26 cellular contexts compared by ENCODE assay signal in genomic region chr10:130661419-130661818, GRCh38.
"Had no signal": no experiment of that assay in that cellular context is flagged by ENCODE, and none has a peak within 500 bp of the region (broad histone marks: within the 10 kb centered on the region; RNA-seq: fewer than 3 reads in every experiment).

No MANE protein-coding gene starts in this region.

- H3K9me3 ChIP-seq: pancreas, prostate gland, right lobe of liver, sigmoid colon, stomach, thoracic aorta, thyroid gland, upper lobe of left lung had no signal

- H3K4me1 Mint-ChIP-seq: naive thymus-derived CD4-positive, alpha-beta T cell; natural killer cell; nephron; neural progenitor cell; stimulated activated effector memory CD8-positive, alpha-beta T cell treated with anti-CD3 and anti-CD28 coated beads, Interleukin-12 subunit alpha, Interleukin-12 subunit beta, amount 100 ng/mL, for 72 hours; stimulated activated naive B cell treated with anti-CD40 and anti-IgM and Interleukin-4, amounts not matched to agents 10 μg/mL and 1 μg/mL and 100 μg/mL, for 72 hours had no signal

- H3K36me3 Mint-ChIP-seq: natural killer cell; neural progenitor cell; stimulated activated effector memory CD8-positive, alpha-beta T cell treated with anti-CD3 and anti-CD28 coated beads, Interleukin-12 subunit alpha, Interleukin-12 subunit beta, amount 100 ng/mL, for 72 hours; stimulated activated naive B cell treated with anti-CD40 and anti-IgM and Interleukin-4, amounts not matched to agents 10 μg/mL and 1 μg/mL and 100 μg/mL, for 72 hours had no signal

- DNase-seq: naive thymus-derived CD4-positive, alpha-beta T cell; natural killer cell; occipital lobe; pancreas; retina; right cardiac atrium; right lobe of liver; sigmoid colon; small intestine; stimulated activated CD4-positive, alpha-beta T cell treated with anti-CD3 and anti-CD28 coated beads, Interleukin-15, amount 100 ng/mL, for 24 hours; stimulated activated CD4-positive, alpha-beta T cell treated with anti-CD3 and anti-CD28 coated beads, Interleukin-2, amount 100 ng/mL, for 24 hours; stimulated activated CD4-positive, alpha-beta T cell treated with anti-CD3 and anti-CD28 coated beads, Interleukin-2, amount 100 ng/mL, for 48 hours; stimulated activated CD4-positive, alpha-beta T cell treated with anti-CD3 and anti-CD28 coated beads, Interleukin-4, amount 100 ng/mL, for 24 hours; stimulated activated naive B cell treated with anti-CD40 and anti-IgM and Interleukin-4, amounts not matched to agents 10 μg/mL and 1 μg/mL and 100 μg/mL, for 72 hours; stimulated activated naive CD4-positive, alpha-beta T cell treated with Interleukin-2 at 50 U/mL for 16 hours; stomach; thyroid gland; trophoblast cell; upper lobe of left lung had no signal

- H3K9ac ChIP-seq: neural progenitor cell had no signal

- H3K4me2 ChIP-seq: neural progenitor cell had no signal

- H3K36me3 ChIP-seq: neural progenitor cell, pancreas, prostate gland, right lobe of liver, sigmoid colon, stomach, thoracic aorta, thyroid gland, tibial nerve, upper lobe of left lung had no signal

- H3K27me3 Mint-ChIP-seq: stimulated activated naive B cell treated with anti-CD40 and anti-IgM and Interleukin-4, amounts not matched to agents 10 μg/mL and 1 μg/mL and 100 μg/mL, for 72 hours had no signal

- H3K4me3 ChIP-seq: neural progenitor cell, pancreas, prostate gland, right lobe of liver, sigmoid colon, stomach, thoracic aorta, thyroid gland, tibial nerve, upper lobe of left lung had no signal

- H3K9me3 Mint-ChIP-seq: natural killer cell; nephron; stimulated activated naive B cell treated with anti-CD40 and anti-IgM and Interleukin-4, amounts not matched to agents 10 μg/mL and 1 μg/mL and 100 μg/mL, for 72 hours; stimulated activated naive CD8-positive, alpha-beta T cell treated with anti-CD3 and anti-CD28 coated beads, Interleukin-15, Interleukin-2, amounts not matched to agents 100 ng/mL and 50 ng/mL, for 24 hours had no signal

- H3K27ac Mint-ChIP-seq: naive thymus-derived CD4-positive, alpha-beta T cell; natural killer cell; nephron; neural progenitor cell; stimulated activated effector memory CD8-positive, alpha-beta T cell treated with anti-CD3 and anti-CD28 coated beads, Interleukin-12 subunit alpha, Interleukin-12 subunit beta, amount 100 ng/mL, for 72 hours; stimulated activated naive B cell treated with anti-CD40 and anti-IgM and Interleukin-4, amounts not matched to agents 10 μg/mL and 1 μg/mL and 100 μg/mL, for 72 hours; stimulated activated naive CD8-positive, alpha-beta T cell treated with anti-CD3 and anti-CD28 coated beads, Interleukin-15, Interleukin-2, amounts not matched to agents 100 ng/mL and 50 ng/mL, for 24 hours had no signal

- H3K27me3 ChIP-seq: neural progenitor cell, pancreas, right lobe of liver, stomach, thyroid gland, tibial nerve, upper lobe of left lung had no signal

- H3K4me1 ChIP-seq: pancreas, prostate gland, right lobe of liver, sigmoid colon, stomach, thyroid gland, tibial nerve, upper lobe of left lung had no signal

- H3K4me3 Mint-ChIP-seq: naive thymus-derived CD4-positive, alpha-beta T cell; natural killer cell; nephron; neural progenitor cell; stimulated activated effector memory CD8-positive, alpha-beta T cell treated with anti-CD3 and anti-CD28 coated beads, Interleukin-12 subunit alpha, Interleukin-12 subunit beta, amount 100 ng/mL, for 72 hours; stimulated activated naive B cell treated with anti-CD40 and anti-IgM and Interleukin-4, amounts not matched to agents 10 μg/mL and 1 μg/mL and 100 μg/mL, for 72 hours; stimulated activated naive CD8-positive, alpha-beta T cell treated with anti-CD3 and anti-CD28 coated beads, Interleukin-15, Interleukin-2, amounts not matched to agents 100 ng/mL and 50 ng/mL, for 24 hours had no signal

- H3K27ac ChIP-seq: neural progenitor cell, pancreas, prostate gland, right lobe of liver, sigmoid colon, stomach, thoracic aorta, thyroid gland, tibial nerve, upper lobe of left lung had no signal
